23 cellular contexts compared by ENCODE assay signal in genomic region chr7:55374213-55374612, GRCh38. TPM values are rescaled to one million over a fixed set of nuclear protein-coding genes. Genes with fewer than 3 reads are reported as not detected.
A peak's percentile ranks its signal among the peaks of the same experiment; 100 is the strongest.
DNase-seq lines count a peak whose midpoint lies in the region; ATAC-seq and FAIRE-seq lines count a peak whose summit lies in the region.
"Had no signal": no experiment of that assay in that cellular context is flagged by ENCODE, and none has a peak within 500 bp of the region (broad histone marks: within the 10 kb centered on the region; RNA-seq: fewer than 3 reads in every experiment).

No MANE protein-coding gene starts in this region.

- peak; percentile 15 for FAIRE-seq in G401.6 (lab: Jason Lieb, UNC)

- ATAC-seq in GM18867 (IDR thresholded peaks at IDR 0.05; ENCODE audit: unreplicated experiment) (peak; percentile 62), HG02885 (IDR thresholded peaks at IDR 0.05; ENCODE audit: poor library complexity, unreplicated experiment) (peak; percentile 70), left colon (peak; percentile 45)
- ATAC-seq: A549, Right ventricle myocardium inferior, T-helper 17 cell had no signal

- no peak for DNase-seq in left colon
- DNase-seq in AML-193 (lab: John Stamatoyannopoulos, UW): no peak
- DNase-seq in NCI-H2029 (lab: John Stamatoyannopoulos, UW): no peak
- DNase-seq in COLO668 (lab: John Stamatoyannopoulos, UW; ENCODE audit: unreplicated experiment): no peak
- DNase-seq: BE2C, COR-L47, DMS 273 treated with DMSO at 0.1 percent for 48 hours, DND-41, KBM-7, NCI-H1092, NCI-H1436, NCI-H2081, NCI-H2171 treated with DMSO at 0.1 percent for 48 hours, NCI-H446, NCI-H526, OCI-M1, SW 1271, T-helper 17 cell had no signal

- intact Hi-C loops in left colon (cut with DNase I, micrococcal nuclease): no loop called here

RNA-seq across cellular contexts. Expression of gene LANCL2, which starts 9.1 kb away (rescaled TPM):
- total RNA-seq in left colon: 10 to 100 TPM; 14.6 to 17.9 TPM
